In genomic region chr6:169095153-169095552, GRCh38 we compare ENCODE assay signal across 25 cellular contexts.
"Had no signal": no experiment of that assay in that cellular context is flagged by ENCODE, and none has a peak within 500 bp of the region (broad histone marks: within the 10 kb centered on the region; RNA-seq: fewer than 3 reads in every experiment).

No MANE protein-coding gene starts in this region.

- H3K27ac Mint-ChIP-seq: activated B cell treated with CpG ODN at 0.5 μM for 24 hours; activated CD4-positive, alpha-beta T cell treated with anti-CD3 and anti-CD28 coated beads, Interleukin-2, amount 10 ng/mL, durations not matched to agents 24 days and 14 days; activated CD8-positive, alpha-beta memory T cell treated with anti-CD3 and anti-CD28 coated beads, Interleukin-2, amount 10 ng/mL, durations not matched to agents 7 days and 5 days; activated naive CD4-positive, alpha-beta T cell treated with anti-CD3 and anti-CD28 coated beads, Interleukin-2, amount 50 U/mL, for 24 hours; activated T-cell treated with anti-CD3 and anti-CD28 coated beads, Interleukin-2, amount 50 U/mL, for 24 hours; activated T-helper 1 cell treated with anti-CD3 and anti-CD28 coated beads, Interleukin-12 subunit alpha, Interleukin-12 subunit beta, Interleukin-2, Interleukin-4 antibody, amounts not matched to agents 30 ng/mL and 10 ng/mL and 1 ng/mL, durations not matched to agents 14 hours and 24 hours and 36 hours; T-helper 1 cell treated with Interleukin-12 subunit alpha and Interleukin-12 subunit beta and Interleukin-4 antibody, amounts not matched to agents 30 μg/mL and 1 μg/mL, for 36 hours had no signal

- H3K4me3 ChIP-seq: breast epithelium, MG63, SJSA1 had no signal

- H3K36me3 ChIP-seq: breast epithelium, MG63, SJSA1 had no signal

- H3K27me3 ChIP-seq: breast epithelium, MG63, SJSA1 had no signal

- H3K4me1 ChIP-seq: breast epithelium had no signal

- H3K4me3 Mint-ChIP-seq: activated B cell treated with CpG ODN at 0.5 μM for 24 hours; activated CD4-positive, alpha-beta T cell treated with anti-CD3 and anti-CD28 coated beads, Interleukin-2, amount 10 ng/mL, durations not matched to agents 24 days and 14 days; activated CD8-positive, alpha-beta memory T cell treated with anti-CD3 and anti-CD28 coated beads, Interleukin-2, amount 10 ng/mL, durations not matched to agents 7 days and 5 days; activated naive CD4-positive, alpha-beta T cell treated with anti-CD3 and anti-CD28 coated beads, Interleukin-2, amount 50 U/mL, for 24 hours; activated T-cell treated with anti-CD3 and anti-CD28 coated beads, Interleukin-2, amount 50 U/mL, for 24 hours; activated T-helper 1 cell treated with anti-CD3 and anti-CD28 coated beads, Interleukin-12 subunit alpha, Interleukin-12 subunit beta, Interleukin-2, Interleukin-4 antibody, amounts not matched to agents 30 ng/mL and 10 ng/mL and 1 ng/mL, durations not matched to agents 14 hours and 24 hours and 36 hours; T-helper 1 cell treated with Interleukin-12 subunit alpha and Interleukin-12 subunit beta and Interleukin-4 antibody, amounts not matched to agents 30 μg/mL and 1 μg/mL, for 36 hours had no signal

- ATAC-seq: activated CD8-positive, alpha-beta memory T cell treated with anti-CD3 and anti-CD28 coated beads, Interleukin-2, amount 10 ng/mL, durations not matched to agents 7 days and 5 days; PC-3; SK-N-SH treated with all-trans-retinoic acid at 6 μM for 48 hours had no signal

- H3K27me3 Mint-ChIP-seq: activated B cell treated with CpG ODN at 0.5 μM for 24 hours; activated CD4-positive, alpha-beta T cell treated with anti-CD3 and anti-CD28 coated beads, Interleukin-2, amount 10 ng/mL, durations not matched to agents 24 days and 14 days; activated CD8-positive, alpha-beta memory T cell treated with anti-CD3 and anti-CD28 coated beads, Interleukin-2, amount 10 ng/mL, durations not matched to agents 7 days and 5 days had no signal

- DNase-seq: activated B cell treated with CpG ODN at 0.5 μM for 24 hours; activated CD4-positive, alpha-beta T cell treated with anti-CD3 and anti-CD28 coated beads for 1 hour; activated CD4-positive, alpha-beta T cell treated with anti-CD3 and anti-CD28 coated beads, Interleukin-2, amount 10 ng/mL, durations not matched to agents 24 days and 14 days; activated CD4-positive, alpha-beta T cell treated with anti-CD3 and anti-CD28 coated beads, Interleukin-2, amount 50 U/mL, for 48 hours; activated CD8-positive, alpha-beta memory T cell treated with anti-CD3 and anti-CD28 coated beads, Interleukin-2, amount 10 ng/mL, durations not matched to agents 7 days and 5 days; activated effector memory CD4-positive, alpha-beta T cell treated with Interleukin-2 at 50 U/mL for 16 hours; activated naive CD4-positive, alpha-beta T cell; activated T-cell treated with anti-CD3 and anti-CD28 coated beads, Interleukin-2, amount 50 U/mL, for 24 hours; aorta; MG63; MV-4-11; NCI-H1092 treated with DMSO at 0.1 percent for 48 hours; NCI-H1417 treated with DMSO at 0.1 percent for 48 hours; NCI-H1694 treated with DMSO at 0.1 percent for 48 hours; NCI-H2029 treated with DMSO at 0.1 percent for 48 hours; NCI-H524; PC-3; SHP77; T-helper 9 cell had no signal

- H3K36me3 Mint-ChIP-seq: activated CD8-positive, alpha-beta memory T cell treated with anti-CD3 and anti-CD28 coated beads, Interleukin-2, amount 10 ng/mL, durations not matched to agents 7 days and 5 days; activated naive CD4-positive, alpha-beta T cell treated with anti-CD3 and anti-CD28 coated beads, Interleukin-2, amount 50 U/mL, for 24 hours had no signal

- H3K4me1 Mint-ChIP-seq: activated B cell treated with CpG ODN at 0.5 μM for 24 hours; activated CD4-positive, alpha-beta T cell treated with anti-CD3 and anti-CD28 coated beads, Interleukin-2, amount 10 ng/mL, durations not matched to agents 24 days and 14 days; activated CD8-positive, alpha-beta memory T cell treated with anti-CD3 and anti-CD28 coated beads, Interleukin-2, amount 10 ng/mL, durations not matched to agents 7 days and 5 days; activated naive CD4-positive, alpha-beta T cell treated with anti-CD3 and anti-CD28 coated beads, Interleukin-2, amount 50 U/mL, for 24 hours had no signal

- H3K27ac ChIP-seq: breast epithelium, SJSA1 had no signal
